9 cellular contexts compared by ENCODE assay signal in genomic region chr3:58084788-58085543, GRCh38.
A peak's percentile ranks its signal among the peaks of the same experiment; 100 is the strongest.
DNase-seq lines count a peak whose midpoint lies in the region; ATAC-seq and TF ChIP-seq lines count a peak whose summit lies in the region.
"Had no signal": no experiment of that assay in that cellular context is flagged by ENCODE, and none has a peak within 500 bp of the region (broad histone marks: within the 10 kb centered on the region; RNA-seq: fewer than 3 reads in every experiment).

No MANE protein-coding gene starts in this region.

- peak; percentile 89 for ATAC-seq in GM21390 (IDR thresholded peaks at IDR 0.05; ENCODE audit: unreplicated experiment)
- ATAC-seq in HG03460 (IDR thresholded peaks at IDR 0.05; ENCODE audit: unreplicated experiment), result peak; percentile 78
- no peak for ATAC-seq in left cardiac atrium

- H3K4me3 Mint-ChIP-seq in immature natural killer cell, result peak overlapping the region; percentile 29 to 64 (median 36)

- no peak overlapping the region for H3K4me3 ChIP-seq in GM12864 (ENCODE audit: low read depth, low read length)

- intact Hi-C loops in left cardiac atrium (cut with DNase I), result no loop called here
- intact Hi-C loops in posterior cingulate gyrus (cut with DNase I), result no loop called here

- H3K9me3 Mint-ChIP-seq in immature natural killer cell, result no peaks in the 10 kb centered on the region

- peaks cover 0 to 3% (median 0%) of the 10 kb centered on the region in 3 donors for H3K27me3 Mint-ChIP-seq in immature natural killer cell (ENCODE audit: low read depth in 3 of 3)

- peak overlapping the region; percentile 3 to 74 (median 50) for H3K27ac Mint-ChIP-seq in immature natural killer cell

- H3K36me3 Mint-ChIP-seq in immature natural killer cell, result peaks cover 3 to 8% (median 6%) of the 10 kb centered on the region in 3 donors

- peaks cover 20 to 33% of the 10 kb centered on the region in 2 donors for H3K4me1 Mint-ChIP-seq in immature natural killer cell

- no peak for TF ChIP-seq CTCF in GM12864 (IDR thresholded peaks at IDR 0.05; ENCODE audit: low read depth, low read length, missing control alignments)

- DNase-seq in GM12864 (ENCODE audit: low read depth) (peak; percentile 29), immature natural killer cell (peak; percentile 46 to 50 (median 50)), COLO829 (ENCODE audit: low spot score) (no peak), Ammon's horn (ENCODE audit: low spot score) (no peak), left cardiac atrium (no peak), posterior cingulate gyrus (no peak)
- DNase-seq: DMS 273 treated with DMSO at 0.1 percent for 48 hours had no signal

Comparison
In these comparisons a context has a peak if more than half of its experiments do, and no peak if none do; other contexts are left out.
1. DNase-seq: peak in GM12864 (single experiment) and immature natural killer cell (3 of 3); none in COLO829 (single experiment), Ammon's horn (single experiment), left cardiac atrium (single experiment) and posterior cingulate gyrus (0 of 10).
2. ATAC-seq: peak in GM21390 (single experiment) and HG03460 (single experiment); none in left cardiac atrium (0 of 2).